Comparison of ENCODE assay signal across 1 cellular context in genomic region chr19:31349160-31349881, GRCh38.
TF ChIP-seq lines count a peak whose summit lies in the region.

TSHZ3 (minus strand) TSS chr19:31349436; CDS start chr19:31349219, 217 bp downstream.

TF ChIP-seq in HEK293, 187 proteins besides CTCF, POLR2A, EP300 and RAD21 (continued from another document and continues in another):
- TF ChIP-seq, protein P1, sequence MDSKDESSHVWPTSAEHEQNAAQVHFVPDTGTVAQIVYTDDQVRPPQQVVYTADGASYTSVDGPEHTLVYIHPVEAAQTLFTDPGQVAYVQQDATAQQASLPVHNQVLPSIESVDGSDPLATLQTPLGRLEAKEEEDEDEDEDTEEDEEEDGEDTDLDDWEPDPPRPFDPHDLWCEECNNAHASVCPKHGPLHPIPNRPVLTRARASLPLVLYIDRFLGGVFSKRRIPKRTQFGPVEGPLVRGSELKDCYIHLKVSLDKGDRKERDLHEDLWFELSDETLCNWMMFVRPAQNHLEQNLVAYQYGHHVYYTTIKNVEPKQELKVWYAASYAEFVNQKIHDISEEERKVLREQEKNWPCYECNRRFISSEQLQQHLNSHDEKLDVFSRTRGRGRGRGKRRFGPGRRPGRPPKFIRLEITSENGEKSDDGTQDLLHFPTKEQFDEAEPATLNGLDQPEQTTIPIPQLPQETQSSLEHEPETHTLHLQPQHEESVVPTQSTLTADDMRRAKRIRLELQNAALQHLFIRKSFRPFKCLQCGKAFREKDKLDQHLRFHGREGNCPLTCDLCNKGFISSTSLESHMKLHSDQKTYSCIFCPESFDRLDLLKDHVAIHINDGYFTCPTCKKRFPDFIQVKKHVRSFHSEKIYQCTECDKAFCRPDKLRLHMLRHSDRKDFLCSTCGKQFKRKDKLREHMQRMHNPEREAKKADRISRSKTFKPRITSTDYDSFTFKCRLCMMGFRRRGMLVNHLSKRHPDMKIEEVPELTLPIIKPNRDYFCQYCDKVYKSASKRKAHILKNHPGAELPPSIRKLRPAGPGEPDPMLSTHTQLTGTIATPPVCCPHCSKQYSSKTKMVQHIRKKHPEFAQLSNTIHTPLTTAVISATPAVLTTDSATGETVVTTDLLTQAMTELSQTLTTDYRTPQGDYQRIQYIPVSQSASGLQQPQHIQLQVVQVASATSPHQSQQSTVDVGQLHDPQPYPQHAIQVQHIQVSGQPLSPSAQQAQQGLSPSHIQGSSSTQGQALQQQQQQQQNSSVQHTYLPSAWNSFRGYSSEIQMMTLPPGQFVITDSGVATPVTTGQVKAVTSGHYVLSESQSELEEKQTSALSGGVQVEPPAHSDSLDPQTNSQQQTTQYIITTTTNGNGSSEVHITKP (tag by site-specific recombination; IDR thresholded peaks at IDR 0.05) = peak; percentile 24; the same call in 1 of the 2 replicates
- TF ChIP-seq ZBTB21 (tag by site-specific recombination; IDR thresholded peaks at IDR 0.05) (peak; percentile 50; the same call in 1 of the 2 replicates), ZNF398 (tag by site-specific recombination; IDR thresholded peaks at IDR 0.05) (peak; percentile 100), ZFHX2 (tag by site-specific recombination; conservative IDR thresholded peaks at IDR 0.05) (peak; percentile 98), KLF1 (tag by site-specific recombination; IDR thresholded peaks at IDR 0.05) (peak; percentile 76), ZNF133 (tag by site-specific recombination; IDR thresholded peaks at IDR 0.05) (no peak), ZBTB17 (tag by site-specific recombination; IDR thresholded peaks at IDR 0.05) (no peak), EGR2 (tag by site-specific recombination; IDR thresholded peaks at IDR 0.05; ENCODE audit: low read depth) (peak; percentile 95), ZNF292 (tag by site-specific recombination; IDR thresholded peaks at IDR 0.05; ENCODE audit: borderline replicate concordance, low read depth) (no peak), ZNF768 (tag by site-specific recombination; IDR thresholded peaks at IDR 0.05) (no peak), ZNF514 (tag by site-specific recombination; IDR thresholded peaks at IDR 0.05) (no peak), IKZF3 (tag by site-specific recombination; IDR thresholded peaks at IDR 0.05) (peak; percentile 99), ZNF24 (tag by site-specific recombination; IDR thresholded peaks at IDR 0.05) (0 out of 2 replicates have a peak, but pooled peaks have one; percentile 15), ZNF513 (tag by site-specific recombination; IDR thresholded peaks at IDR 0.05) (peak; percentile 90), ZNF692 (tag by site-specific recombination; IDR thresholded peaks at IDR 0.05) (peak; percentile 56; the same call in 1 of the 2 replicates), TRIM28 (IDR thresholded peaks at IDR 0.05; ENCODE audit: borderline replicate concordance, low read length) (no peak), HOXD13 (CRISPR knock-in tag; IDR thresholded peaks at IDR 0.05; ENCODE audit: borderline replicate concordance) (no peak), ZNF239 (tag by site-specific recombination; IDR thresholded peaks at IDR 0.05) (no peak), KLF8 (tag by site-specific recombination; IDR thresholded peaks at IDR 0.05) (peak; percentile 96), SP2 (tag by site-specific recombination; IDR thresholded peaks at IDR 0.05) (peak; percentile 78), MZF1 (tag by site-specific recombination; IDR thresholded peaks at IDR 0.05; ENCODE audit: borderline replicate concordance) (0 out of 2 replicates have a peak, but pooled peaks have one; percentile 24), ZNF311 (tag by site-specific recombination; IDR thresholded peaks at IDR 0.05; ENCODE audit: borderline replicate concordance) (no peak), KLF16 (tag by site-specific recombination; IDR thresholded peaks at IDR 0.05) (peak; percentile 61), OSR2 (tag by site-specific recombination; IDR thresholded peaks at IDR 0.05) (peak; percentile 73; the same call in 1 of the 2 replicates), KLF9 (tag by site-specific recombination; IDR thresholded peaks at IDR 0.05; ENCODE audit: low read depth) (peak; percentile 83), ZNF324 (tag by site-specific recombination; IDR thresholded peaks at IDR 0.05) (0 out of 2 replicates have a peak, but pooled peaks have one; percentile 12), ZNF2 (tag by site-specific recombination; IDR thresholded peaks at IDR 0.05) (no peak), HOXA7 (CRISPR knock-in tag; IDR thresholded peaks at IDR 0.05; ENCODE audit: borderline replicate concordance) (no peak)
- TF ChIP-seq, protein P2, sequence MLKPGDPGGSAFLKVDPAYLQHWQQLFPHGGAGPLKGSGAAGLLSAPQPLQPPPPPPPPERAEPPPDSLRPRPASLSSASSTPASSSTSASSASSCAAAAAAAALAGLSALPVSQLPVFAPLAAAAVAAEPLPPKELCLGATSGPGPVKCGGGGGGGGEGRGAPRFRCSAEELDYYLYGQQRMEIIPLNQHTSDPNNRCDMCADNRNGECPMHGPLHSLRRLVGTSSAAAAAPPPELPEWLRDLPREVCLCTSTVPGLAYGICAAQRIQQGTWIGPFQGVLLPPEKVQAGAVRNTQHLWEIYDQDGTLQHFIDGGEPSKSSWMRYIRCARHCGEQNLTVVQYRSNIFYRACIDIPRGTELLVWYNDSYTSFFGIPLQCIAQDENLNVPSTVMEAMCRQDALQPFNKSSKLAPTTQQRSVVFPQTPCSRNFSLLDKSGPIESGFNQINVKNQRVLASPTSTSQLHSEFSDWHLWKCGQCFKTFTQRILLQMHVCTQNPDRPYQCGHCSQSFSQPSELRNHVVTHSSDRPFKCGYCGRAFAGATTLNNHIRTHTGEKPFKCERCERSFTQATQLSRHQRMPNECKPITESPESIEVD (tag by site-specific recombination; IDR thresholded peaks at IDR 0.05) = no peak
- TF ChIP-seq, protein P3, sequence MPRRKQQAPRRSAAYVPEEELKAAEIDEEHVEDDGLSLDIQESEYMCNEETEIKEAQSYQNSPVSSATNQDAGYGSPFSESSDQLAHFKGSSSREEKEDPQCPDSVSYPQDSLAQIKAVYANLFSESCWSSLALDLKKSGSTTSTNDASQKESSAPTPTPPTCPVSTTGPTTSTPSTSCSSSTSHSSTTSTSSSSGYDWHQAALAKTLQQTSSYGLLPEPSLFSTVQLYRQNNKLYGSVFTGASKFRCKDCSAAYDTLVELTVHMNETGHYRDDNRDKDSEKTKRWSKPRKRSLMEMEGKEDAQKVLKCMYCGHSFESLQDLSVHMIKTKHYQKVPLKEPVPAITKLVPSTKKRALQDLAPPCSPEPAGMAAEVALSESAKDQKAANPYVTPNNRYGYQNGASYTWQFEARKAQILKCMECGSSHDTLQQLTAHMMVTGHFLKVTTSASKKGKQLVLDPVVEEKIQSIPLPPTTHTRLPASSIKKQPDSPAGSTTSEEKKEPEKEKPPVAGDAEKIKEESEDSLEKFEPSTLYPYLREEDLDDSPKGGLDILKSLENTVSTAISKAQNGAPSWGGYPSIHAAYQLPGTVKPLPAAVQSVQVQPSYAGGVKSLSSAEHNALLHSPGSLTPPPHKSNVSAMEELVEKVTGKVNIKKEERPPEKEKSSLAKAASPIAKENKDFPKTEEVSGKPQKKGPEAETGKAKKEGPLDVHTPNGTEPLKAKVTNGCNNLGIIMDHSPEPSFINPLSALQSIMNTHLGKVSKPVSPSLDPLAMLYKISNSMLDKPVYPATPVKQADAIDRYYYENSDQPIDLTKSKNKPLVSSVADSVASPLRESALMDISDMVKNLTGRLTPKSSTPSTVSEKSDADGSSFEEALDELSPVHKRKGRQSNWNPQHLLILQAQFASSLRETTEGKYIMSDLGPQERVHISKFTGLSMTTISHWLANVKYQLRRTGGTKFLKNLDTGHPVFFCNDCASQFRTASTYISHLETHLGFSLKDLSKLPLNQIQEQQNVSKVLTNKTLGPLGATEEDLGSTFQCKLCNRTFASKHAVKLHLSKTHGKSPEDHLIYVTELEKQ (tag by site-specific recombination; IDR thresholded peaks at IDR 0.05; ENCODE audit: borderline replicate concordance) = peak; percentile 15; the same call in 1 of the 2 replicates
- TF ChIP-seq, protein P4, sequence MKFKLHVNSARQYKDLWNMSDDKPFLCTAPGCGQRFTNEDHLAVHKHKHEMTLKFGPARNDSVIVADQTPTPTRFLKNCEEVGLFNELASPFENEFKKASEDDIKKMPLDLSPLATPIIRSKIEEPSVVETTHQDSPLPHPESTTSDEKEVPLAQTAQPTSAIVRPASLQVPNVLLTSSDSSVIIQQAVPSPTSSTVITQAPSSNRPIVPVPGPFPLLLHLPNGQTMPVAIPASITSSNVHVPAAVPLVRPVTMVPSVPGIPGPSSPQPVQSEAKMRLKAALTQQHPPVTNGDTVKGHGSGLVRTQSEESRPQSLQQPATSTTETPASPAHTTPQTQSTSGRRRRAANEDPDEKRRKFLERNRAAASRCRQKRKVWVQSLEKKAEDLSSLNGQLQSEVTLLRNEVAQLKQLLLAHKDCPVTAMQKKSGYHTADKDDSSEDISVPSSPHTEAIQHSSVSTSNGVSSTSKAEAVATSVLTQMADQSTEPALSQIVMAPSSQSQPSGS (tag by site-specific recombination; IDR thresholded peaks at IDR 0.05; ENCODE audit: low read depth) = no peak
- TF ChIP-seq, protein P5, sequence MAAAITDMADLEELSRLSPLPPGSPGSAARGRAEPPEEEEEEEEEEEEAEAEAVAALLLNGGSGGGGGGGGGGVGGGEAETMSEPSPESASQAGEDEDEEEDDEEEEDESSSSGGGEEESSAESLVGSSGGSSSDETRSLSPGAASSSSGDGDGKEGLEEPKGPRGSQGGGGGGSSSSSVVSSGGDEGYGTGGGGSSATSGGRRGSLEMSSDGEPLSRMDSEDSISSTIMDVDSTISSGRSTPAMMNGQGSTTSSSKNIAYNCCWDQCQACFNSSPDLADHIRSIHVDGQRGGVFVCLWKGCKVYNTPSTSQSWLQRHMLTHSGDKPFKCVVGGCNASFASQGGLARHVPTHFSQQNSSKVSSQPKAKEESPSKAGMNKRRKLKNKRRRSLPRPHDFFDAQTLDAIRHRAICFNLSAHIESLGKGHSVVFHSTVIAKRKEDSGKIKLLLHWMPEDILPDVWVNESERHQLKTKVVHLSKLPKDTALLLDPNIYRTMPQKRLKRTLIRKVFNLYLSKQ (tag by site-specific recombination; IDR thresholded peaks at IDR 0.05; ENCODE audit: borderline replicate concordance) = no peak
- TF ChIP-seq, protein P6, sequence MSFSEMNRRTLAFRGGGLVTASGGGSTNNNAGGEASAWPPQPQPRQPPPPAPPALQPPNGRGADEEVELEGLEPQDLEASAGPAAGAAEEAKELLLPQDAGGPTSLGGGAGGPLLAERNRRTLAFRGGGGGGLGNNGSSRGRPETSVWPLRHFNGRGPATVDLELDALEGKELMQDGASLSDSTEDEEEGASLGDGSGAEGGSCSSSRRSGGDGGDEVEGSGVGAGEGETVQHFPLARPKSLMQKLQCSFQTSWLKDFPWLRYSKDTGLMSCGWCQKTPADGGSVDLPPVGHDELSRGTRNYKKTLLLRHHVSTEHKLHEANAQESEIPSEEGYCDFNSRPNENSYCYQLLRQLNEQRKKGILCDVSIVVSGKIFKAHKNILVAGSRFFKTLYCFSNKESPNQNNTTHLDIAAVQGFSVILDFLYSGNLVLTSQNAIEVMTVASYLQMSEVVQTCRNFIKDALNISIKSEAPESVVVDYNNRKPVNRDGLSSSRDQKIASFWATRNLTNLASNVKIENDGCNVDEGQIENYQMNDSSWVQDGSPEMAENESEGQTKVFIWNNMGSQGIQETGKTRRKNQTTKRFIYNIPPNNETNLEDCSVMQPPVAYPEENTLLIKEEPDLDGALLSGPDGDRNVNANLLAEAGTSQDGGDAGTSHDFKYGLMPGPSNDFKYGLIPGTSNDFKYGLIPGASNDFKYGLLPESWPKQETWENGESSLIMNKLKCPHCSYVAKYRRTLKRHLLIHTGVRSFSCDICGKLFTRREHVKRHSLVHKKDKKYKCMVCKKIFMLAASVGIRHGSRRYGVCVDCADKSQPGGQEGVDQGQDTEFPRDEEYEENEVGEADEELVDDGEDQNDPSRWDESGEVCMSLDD (tag by site-specific recombination; IDR thresholded peaks at IDR 0.05) = peak; percentile 83
- TF ChIP-seq, protein P7, sequence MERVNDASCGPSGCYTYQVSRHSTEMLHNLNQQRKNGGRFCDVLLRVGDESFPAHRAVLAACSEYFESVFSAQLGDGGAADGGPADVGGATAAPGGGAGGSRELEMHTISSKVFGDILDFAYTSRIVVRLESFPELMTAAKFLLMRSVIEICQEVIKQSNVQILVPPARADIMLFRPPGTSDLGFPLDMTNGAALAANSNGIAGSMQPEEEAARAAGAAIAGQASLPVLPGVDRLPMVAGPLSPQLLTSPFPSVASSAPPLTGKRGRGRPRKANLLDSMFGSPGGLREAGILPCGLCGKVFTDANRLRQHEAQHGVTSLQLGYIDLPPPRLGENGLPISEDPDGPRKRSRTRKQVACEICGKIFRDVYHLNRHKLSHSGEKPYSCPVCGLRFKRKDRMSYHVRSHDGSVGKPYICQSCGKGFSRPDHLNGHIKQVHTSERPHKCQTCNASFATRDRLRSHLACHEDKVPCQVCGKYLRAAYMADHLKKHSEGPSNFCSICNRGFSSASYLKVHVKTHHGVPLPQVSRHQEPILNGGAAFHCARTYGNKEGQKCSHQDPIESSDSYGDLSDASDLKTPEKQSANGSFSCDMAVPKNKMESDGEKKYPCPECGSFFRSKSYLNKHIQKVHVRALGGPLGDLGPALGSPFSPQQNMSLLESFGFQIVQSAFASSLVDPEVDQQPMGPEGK (tag by site-specific recombination; IDR thresholded peaks at IDR 0.05) = peak; percentile 90
